In the genomic region with DNA sequence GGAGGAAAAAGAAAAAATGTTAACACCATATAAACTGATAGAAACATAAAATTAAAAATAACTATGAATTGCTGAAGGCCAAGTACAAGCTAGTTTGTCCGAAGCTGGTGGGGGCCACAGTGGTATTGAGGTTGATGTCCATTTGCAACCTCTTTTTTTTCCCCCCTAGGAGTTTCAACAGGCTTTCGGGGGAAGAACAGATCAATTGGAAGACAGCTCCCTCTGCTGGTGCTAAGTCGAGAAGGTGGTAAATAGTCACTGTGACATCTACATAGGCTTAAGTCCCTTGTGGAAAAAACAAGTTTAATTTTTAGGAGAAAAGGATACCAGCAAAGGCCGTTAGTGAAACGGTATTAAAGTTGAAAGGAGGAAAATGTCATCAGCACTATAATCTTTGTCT, we compare ENCODE assay signal across 8 cellular contexts.
DNase-seq lines count a peak whose midpoint lies in the region; ATAC-seq and TF ChIP-seq lines count a peak whose summit lies in the region.

No MANE protein-coding gene starts in this region.

- H3K27me3 ChIP-seq in Panc1 (ENCODE audit: control insufficient read depth, insufficient read depth, low read length) (no peaks in the 10 kb centered on the region), mesendoderm (ENCODE audit: insufficient read depth, low read length, poor library complexity) (no peaks in the 10 kb centered on the region)

- H3K18ac ChIP-seq in mesendoderm (ENCODE audit: low read length): no peak overlapping the region

- no peaks in the 10 kb centered on the region for H3K79me1 ChIP-seq in mesendoderm (ENCODE audit: low read length)

- in situ Hi-C loops in Panc1 (cut with HindIII; ENCODE audit: low pct_unique_long_range_greater_than_20kb, low sequenced_read_pairs): no loop called here

- H3K36me3 ChIP-seq in Panc1 (ENCODE audit: control insufficient read depth, insufficient read depth, low read length) (no peaks in the 10 kb centered on the region), mesendoderm (ENCODE audit: control insufficient read depth, insufficient read depth, low read length) (no peaks in the 10 kb centered on the region)

- peak; percentile 3 for DNase-seq in SKM-1 treated with dmso at 0.1 percent for 144 hours (lab: John Stamatoyannopoulos, UW; ENCODE audit: unreplicated experiment)
- no peak for DNase-seq in SKM-1 (lab: John Stamatoyannopoulos, UW; ENCODE audit: unreplicated experiment)
- peak; percentile 22 for DNase-seq in Panc1 (ENCODE audit: low read depth, low spot score)
- peak; percentile 16 to 54 for DNase-seq in cardiac fibroblast (ENCODE audit: low read depth in 2 of 2)
- peak; percentile 23 for DNase-seq in mesendoderm
- no peak for DNase-seq in HCEC 1CT
- no peak for DNase-seq in activated effector memory CD4-positive, alpha-beta T cell treated with anti-CD3 and anti-CD28 coated beads, Interleukin-2, amount 50 U/mL, for 16 hours

- BruUV-seq in Panc1 (replicated peaks; lab: Mats Ljungman, UMichigan): no TSS peak

- H3K27ac ChIP-seq in Panc1 (ENCODE audit: low read length): no peak overlapping the region
- H3K27ac ChIP-seq in mesendoderm (ENCODE audit: low read depth, low read length): no peak overlapping the region

- H3K9me3 ChIP-seq in Panc1 (ENCODE audit: control insufficient read depth, insufficient read depth, low read depth, low read length): no peaks in the 10 kb centered on the region

- no peak overlapping the region for H3K23ac ChIP-seq in mesendoderm (ENCODE audit: low read length)

- ATAC-seq in HG03342 (IDR thresholded peaks at IDR 0.05; ENCODE audit: unreplicated experiment) (peak; percentile 59), Panc1 (0 out of 2 replicates have a peak, but pooled peaks have one; percentile 65)

- no peak overlapping the region for H3K4ac ChIP-seq in mesendoderm (ENCODE audit: low read depth, low read length)

- H4K5ac ChIP-seq in mesendoderm (ENCODE audit: low read length): no peak overlapping the region

- no CpG with 5 or more reads among the region's 5 CpGs for WGBS in mesendoderm (ENCODE audit: extremely low coverage, insufficient coverage, low lambda C conversion rate)

- no peaks in the 10 kb centered on the region for H3K79me2 ChIP-seq in mesendoderm (ENCODE audit: control insufficient read depth, insufficient read depth, low read length)

- H2BK15ac ChIP-seq in mesendoderm (replicated peaks; ENCODE audit: low read depth): no peak overlapping the region

- H3K4me1 ChIP-seq in Panc1 (ENCODE audit: control insufficient read depth, insufficient read depth, low read length) (no peaks in the 10 kb centered on the region), mesendoderm (ENCODE audit: control insufficient read depth, low read depth, low read length) (no peaks in the 10 kb centered on the region)

- intact Hi-C loops in Panc1 (cut with micrococcal nuclease; ENCODE audit: unreplicated experiment): loop anchor here (1.0 to 5.0 kb wide), 2 partner anchors 49 to 205 kb away; no protein-coding TSS in a partner anchor

- no peak overlapping the region for H3K56ac ChIP-seq in mesendoderm (ENCODE audit: low read length)

- H3K4me2 ChIP-seq in mesendoderm (ENCODE audit: low read length): no peak overlapping the region

- no peak overlapping the region for H4K8ac ChIP-seq in mesendoderm (ENCODE audit: low read depth, low read length)

- POLR2A ChIA-PET in Panc1 (lab: Charles Lee): no interaction called here

- no peak overlapping the region for H3K9ac ChIP-seq in mesendoderm (ENCODE audit: low read length)

- no peak overlapping the region for H2AK5ac ChIP-seq in mesendoderm (ENCODE audit: low read length)

- H2BK120ac ChIP-seq in mesendoderm (ENCODE audit: low read depth, low read length): no peak overlapping the region

- no peak overlapping the region for H3K4me3 ChIP-seq in Panc1 (ENCODE audit: low read depth in 2 of 2, low read length in 2 of 2)
- H3K4me3 ChIP-seq in cardiac fibroblast (replicated peaks in 1 of 2; ENCODE audit: low read depth in 2 of 2, low read length in 2 of 2): no peak overlapping the region
- H3K4me3 ChIP-seq in mesendoderm (ENCODE audit: low read length): no peak overlapping the region

- TF ChIP-seq CTCF in Panc1 (IDR thresholded peaks at IDR 0.05) (peak; percentile 72), cardiac fibroblast (IDR thresholded peaks at IDR 0.05; ENCODE audit: low read depth, low read length) (peak; percentile 51)

- CTCF ChIA-PET in Panc1 (lab: Charles Lee): interaction anchor here (0.7 kb wide), 1 partner anchor 35 kb away, joined by 3 read pairs; no protein-coding TSS in a partner anchor

- H2BK5ac ChIP-seq in mesendoderm (ENCODE audit: low read length): no peak overlapping the region

Comparison
In these comparisons a context has a peak if more than half of its experiments do, and no peak if none do; other contexts are left out.
1. DNase-seq: peak in SKM-1 treated with dmso at 0.1 percent for 144 hours (single experiment), Panc1 (single experiment), cardiac fibroblast (2 of 2) and mesendoderm (single experiment); none in SKM-1 (single experiment), HCEC 1CT (single experiment) and activated effector memory CD4-positive, alpha-beta T cell treated with anti-CD3 and anti-CD28 coated beads, Interleukin-2, amount 50 U/mL, for 16 hours (single experiment).